ENCODE assay signal across 1 cellular context in the genomic region with DNA sequence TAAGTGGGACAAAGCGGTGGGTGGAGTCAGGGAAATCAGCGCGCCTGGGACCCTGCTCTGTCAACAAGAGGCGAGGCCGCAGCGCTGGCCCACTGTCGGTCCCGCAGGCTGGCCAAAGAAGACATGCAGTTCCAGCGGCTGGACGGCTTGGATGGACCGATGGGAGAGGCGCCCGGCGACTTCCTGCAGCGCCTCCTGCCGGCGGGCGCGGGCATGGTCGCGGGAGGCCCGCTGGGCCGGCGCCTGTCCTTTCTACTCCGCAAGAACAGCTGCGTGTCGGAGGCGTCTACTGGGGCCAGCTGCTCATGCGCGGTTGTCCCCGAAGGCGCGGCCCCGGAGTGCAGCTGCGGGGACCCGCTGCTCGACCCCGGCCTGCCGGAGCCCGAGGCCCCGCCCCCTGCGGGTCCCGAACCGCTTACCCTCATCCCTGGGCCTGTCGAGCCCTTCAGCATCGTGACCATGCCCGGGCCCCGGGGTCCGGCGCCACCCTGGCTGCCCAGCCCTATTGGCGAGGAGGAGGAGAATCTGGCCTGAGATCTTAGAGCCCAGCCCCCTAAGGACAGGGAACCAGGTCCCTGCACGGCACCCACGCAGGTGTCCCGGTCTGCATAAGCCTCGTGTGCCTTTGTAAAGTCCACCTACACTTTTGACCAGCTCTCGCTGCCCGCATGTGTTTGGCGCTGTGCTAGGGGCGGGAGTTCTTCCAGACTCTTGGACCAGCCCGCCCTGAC.
TF ChIP-seq lines count a peak whose summit lies in the region.

No MANE protein-coding gene starts in this region.

TF ChIP-seq in A549, 52 proteins besides CTCF, POLR2A, EP300 and RAD21 (continued from another document):
- TF ChIP-seq, protein P1, sequence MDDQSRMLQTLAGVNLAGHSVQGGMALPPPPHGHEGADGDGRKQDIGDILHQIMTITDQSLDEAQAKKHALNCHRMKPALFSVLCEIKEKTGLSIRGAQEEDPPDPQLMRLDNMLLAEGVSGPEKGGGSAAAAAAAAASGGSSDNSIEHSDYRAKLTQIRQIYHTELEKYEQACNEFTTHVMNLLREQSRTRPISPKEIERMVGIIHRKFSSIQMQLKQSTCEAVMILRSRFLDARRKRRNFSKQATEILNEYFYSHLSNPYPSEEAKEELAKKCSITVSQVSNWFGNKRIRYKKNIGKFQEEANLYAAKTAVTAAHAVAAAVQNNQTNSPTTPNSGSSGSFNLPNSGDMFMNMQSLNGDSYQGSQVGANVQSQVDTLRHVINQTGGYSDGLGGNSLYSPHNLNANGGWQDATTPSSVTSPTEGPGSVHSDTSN (IDR thresholded peaks at IDR 0.05): no peak
- TF ChIP-seq, protein P2, sequence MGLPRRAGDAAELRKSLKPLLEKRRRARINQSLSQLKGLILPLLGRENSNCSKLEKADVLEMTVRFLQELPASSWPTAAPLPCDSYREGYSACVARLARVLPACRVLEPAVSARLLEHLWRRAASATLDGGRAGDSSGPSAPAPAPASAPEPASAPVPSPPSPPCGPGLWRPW (IDR thresholded peaks at IDR 0.05): no peak
- TF ChIP-seq SMC3 (IDR thresholded peaks at IDR 0.05): peak; percentile 52
- TF ChIP-seq, protein P3, sequence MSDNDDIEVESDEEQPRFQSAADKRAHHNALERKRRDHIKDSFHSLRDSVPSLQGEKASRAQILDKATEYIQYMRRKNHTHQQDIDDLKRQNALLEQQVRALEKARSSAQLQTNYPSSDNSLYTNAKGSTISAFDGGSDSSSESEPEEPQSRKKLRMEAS (IDR thresholded peaks at IDR 0.05): peak; percentile 58; the same call in 1 of the 2 replicates
- no peak for TF ChIP-seq NR3C1 (IDR thresholded peaks at IDR 0.05)
- TF ChIP-seq SREBF2 (IDR thresholded peaks at IDR 0.05): no peak
- TF ChIP-seq HOXB5 (CRISPR knock-in tag; IDR thresholded peaks at IDR 0.05): no peak
